9 cellular contexts compared by ENCODE assay signal in the genomic region with DNA sequence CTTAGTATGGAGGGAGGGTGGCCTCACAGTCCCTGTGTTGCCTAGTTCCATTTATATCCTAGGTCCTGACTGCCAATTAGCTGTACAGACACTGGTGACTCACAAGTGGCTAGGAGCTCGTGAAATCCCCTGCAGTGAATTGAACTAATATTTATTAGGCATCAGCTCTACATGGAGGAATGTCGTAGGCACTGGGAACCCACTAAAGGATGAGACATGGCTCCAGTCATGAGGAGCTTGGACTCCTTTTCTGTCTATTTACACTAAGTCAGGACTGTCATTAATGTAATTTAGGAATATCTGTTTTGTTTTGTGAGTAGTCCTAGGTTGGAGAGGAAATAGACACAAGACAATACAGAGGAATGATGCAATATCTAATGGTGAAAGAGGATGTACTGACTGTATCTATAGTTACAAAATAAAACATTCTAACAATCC.
A peak's percentile ranks its signal among the peaks of the same experiment; 100 is the strongest.
DNase-seq lines count a peak whose midpoint lies in the region; ATAC-seq, FAIRE-seq and TF ChIP-seq lines count a peak whose summit lies in the region.
"Had no signal": no experiment of that assay in that cellular context is flagged by ENCODE, and none has a peak within 500 bp of the region (broad histone marks: within the 10 kb centered on the region; RNA-seq: fewer than 3 reads in every experiment).

No MANE protein-coding gene starts in this region.

- FAIRE-seq in pancreas (lab: Jason Lieb, UNC): no peak

- POLR2A ChIA-PET in RWPE1 (lab: Yijun Ruan, JAX; ENCODE audit: low non-redundant PET): no interaction called here
- POLR2A ChIA-PET in activated CD4-positive, alpha-beta T cell treated with anti-CD3 and anti-CD28 coated beads for 36 hours (lab: Charles Lee): no interaction called here

- WGBS in pancreas, 2 donors: 75 to 81% methylated on average over 2 of the region's 2 CpGs

- H3K27me3 Mint-ChIP-seq in activated CD4-positive, alpha-beta T cell treated with anti-CD3 and anti-CD28 coated beads for 36 hours: no peaks in the 10 kb centered on the region
- H3K27me3 Mint-ChIP-seq: activated CD8-positive, alpha-beta T cell treated with anti-CD3 and anti-CD28 coated beads for 36 hours had no signal

- no peaks in the 10 kb centered on the region for H3K36me3 ChIP-seq in fibroblast of lung (ENCODE audit: control insufficient read depth, insufficient read depth, low read length)
- no peaks in the 10 kb centered on the region for H3K36me3 ChIP-seq in pancreas

- TF ChIP-seq CTCF in RWPE1 (conservative IDR thresholded peaks at IDR 0.05; ENCODE audit: low read depth) (no peak), fibroblast of lung (conservative IDR thresholded peaks at IDR 0.05 in 1 of 2, IDR thresholded peaks at IDR 0.05 in 1 of 2; ENCODE audit: low read depth in 1 of 2, low read length in 2 of 2) (no peak), pancreas (IDR thresholded peaks at IDR 0.05) (no peak)

- no peaks in the 10 kb centered on the region for H4K20me1 ChIP-seq in fibroblast of lung (ENCODE audit: control insufficient read depth, extremely low read depth, insufficient read depth, low read length)

- H3K27ac ChIP-seq in RWPE1 (peak overlapping the region; percentile 72), fibroblast of lung (ENCODE audit: insufficient read depth, low read length) (no peak overlapping the region), pancreas (no peak overlapping the region)

- H3K4me3 Mint-ChIP-seq in activated CD4-positive, alpha-beta T cell treated with anti-CD3 and anti-CD28 coated beads for 36 hours: no peak overlapping the region
- H3K4me3 Mint-ChIP-seq: activated CD8-positive, alpha-beta T cell treated with anti-CD3 and anti-CD28 coated beads for 36 hours had no signal

- CTCF ChIA-PET in RWPE1 (lab: Yijun Ruan, JAX): interaction anchor here (0.6 kb wide), 2 partner anchors 20 to 51 kb away, joined by 3 read pairs; no protein-coding TSS in a partner anchor
- CTCF ChIA-PET in activated CD4-positive, alpha-beta T cell treated with anti-CD3 and anti-CD28 coated beads for 36 hours (lab: Charles Lee): no interaction called here

- intact Hi-C loops in pancreas (cut with DNase I): no loop called here
- intact Hi-C loops in activated CD4-positive, alpha-beta T cell treated with anti-CD3 and anti-CD28 coated beads for 36 hours (cut with DNase I, micrococcal nuclease): no loop called here

- no peaks in the 10 kb centered on the region for H3K9me3 Mint-ChIP-seq in activated CD4-positive, alpha-beta T cell treated with anti-CD3 and anti-CD28 coated beads for 36 hours (ENCODE audit: low read depth)
- H3K9me3 Mint-ChIP-seq: activated CD8-positive, alpha-beta T cell treated with anti-CD3 and anti-CD28 coated beads for 36 hours had no signal

- no peak overlapping the region for H3K4me3 ChIP-seq in fibroblast of lung (replicated peaks in 1 of 4; ENCODE audit: control extremely low read depth in 1 of 4, insufficient read depth in 1 of 4, low read depth in 3 of 4, low read length in 4 of 4)
- no peak overlapping the region for H3K4me3 ChIP-seq in pancreas

- H3K4me1 ChIP-seq in fibroblast of lung (ENCODE audit: control insufficient read depth, extremely low read depth, insufficient read depth, low read length) (no peaks in the 10 kb centered on the region), pancreas (peaks cover 0 to 2% (median 0%) of the 10 kb centered on the region in 3 donors)

- H3K9me3 ChIP-seq in fibroblast of lung (ENCODE audit: control insufficient read depth, insufficient read depth, low read depth, low read length): no peaks in the 10 kb centered on the region
- no peaks in the 10 kb centered on the region for H3K9me3 ChIP-seq in pancreas

- H3K4me1 Mint-ChIP-seq in activated CD4-positive, alpha-beta T cell treated with anti-CD3 and anti-CD28 coated beads for 36 hours: no peaks in the 10 kb centered on the region

- H3K4me2 ChIP-seq in fibroblast of lung (ENCODE audit: extremely low read depth, insufficient read depth, low read length): no peak overlapping the region

- H3K9ac ChIP-seq in fibroblast of lung (ENCODE audit: insufficient read depth, low read length): no peak overlapping the region

- H3K36me3 Mint-ChIP-seq in activated CD4-positive, alpha-beta T cell treated with anti-CD3 and anti-CD28 coated beads for 36 hours (ENCODE audit: low read depth): no peaks in the 10 kb centered on the region

- DNase-seq in GM04504 (ENCODE audit: low read depth) (peak; percentile 26), RWPE1 (ENCODE audit: low spot score) (peak; percentile 20), fibroblast of lung (ENCODE audit: low read depth in 2 of 2) (peak; percentile 52 to 60), pancreas (no peak), NCI-H510A (lab: John Stamatoyannopoulos, UW) (no peak), hippocampal formation (lab: John Stamatoyannopoulos, UW) (no peak), SK-N-DZ (ENCODE audit: low spot score) (no peak)
- no peak for DNase-seq in activated CD4-positive, alpha-beta T cell treated with anti-CD3 and anti-CD28 coated beads for 36 hours
- DNase-seq: activated CD8-positive, alpha-beta T cell treated with anti-CD3 and anti-CD28 coated beads for 36 hours had no signal

- no peak overlapping the region for H2AFZ ChIP-seq in fibroblast of lung (ENCODE audit: low read length)

- no peak overlapping the region for H3K27ac Mint-ChIP-seq in activated CD4-positive, alpha-beta T cell treated with anti-CD3 and anti-CD28 coated beads for 36 hours
- H3K27ac Mint-ChIP-seq: activated CD8-positive, alpha-beta T cell treated with anti-CD3 and anti-CD28 coated beads for 36 hours had no signal

- H3K27me3 ChIP-seq in fibroblast of lung (ENCODE audit: control insufficient read depth, insufficient read depth, low read length) (no peaks in the 10 kb centered on the region), pancreas (no peaks in the 10 kb centered on the region)

- H3K79me2 ChIP-seq in fibroblast of lung (ENCODE audit: control insufficient read depth, insufficient read depth, low read length): no peaks in the 10 kb centered on the region

- ATAC-seq in pancreas: peak in 3 of 4 donors; percentile 15 to 63 (median 62)
- no peak for ATAC-seq in activated CD4-positive, alpha-beta T cell treated with anti-CD3 and anti-CD28 coated beads for 36 hours
- ATAC-seq: activated CD8-positive, alpha-beta T cell treated with anti-CD3 and anti-CD28 coated beads for 36 hours had no signal

Comparison
In these comparisons a context has a peak if more than half of its experiments do, and no peak if none do; other contexts are left out.
1. DNase-seq: peak in GM04504 (single experiment), RWPE1 (single experiment) and fibroblast of lung (2 of 2); none in pancreas (0 of 6), activated CD4-positive, alpha-beta T cell treated with anti-CD3 and anti-CD28 coated beads for 36 hours (single experiment), NCI-H510A (single experiment), hippocampal formation (0 of 2) and SK-N-DZ (single experiment).